Comparison of ENCODE assay signal across 8 cellular contexts in the genomic region with DNA sequence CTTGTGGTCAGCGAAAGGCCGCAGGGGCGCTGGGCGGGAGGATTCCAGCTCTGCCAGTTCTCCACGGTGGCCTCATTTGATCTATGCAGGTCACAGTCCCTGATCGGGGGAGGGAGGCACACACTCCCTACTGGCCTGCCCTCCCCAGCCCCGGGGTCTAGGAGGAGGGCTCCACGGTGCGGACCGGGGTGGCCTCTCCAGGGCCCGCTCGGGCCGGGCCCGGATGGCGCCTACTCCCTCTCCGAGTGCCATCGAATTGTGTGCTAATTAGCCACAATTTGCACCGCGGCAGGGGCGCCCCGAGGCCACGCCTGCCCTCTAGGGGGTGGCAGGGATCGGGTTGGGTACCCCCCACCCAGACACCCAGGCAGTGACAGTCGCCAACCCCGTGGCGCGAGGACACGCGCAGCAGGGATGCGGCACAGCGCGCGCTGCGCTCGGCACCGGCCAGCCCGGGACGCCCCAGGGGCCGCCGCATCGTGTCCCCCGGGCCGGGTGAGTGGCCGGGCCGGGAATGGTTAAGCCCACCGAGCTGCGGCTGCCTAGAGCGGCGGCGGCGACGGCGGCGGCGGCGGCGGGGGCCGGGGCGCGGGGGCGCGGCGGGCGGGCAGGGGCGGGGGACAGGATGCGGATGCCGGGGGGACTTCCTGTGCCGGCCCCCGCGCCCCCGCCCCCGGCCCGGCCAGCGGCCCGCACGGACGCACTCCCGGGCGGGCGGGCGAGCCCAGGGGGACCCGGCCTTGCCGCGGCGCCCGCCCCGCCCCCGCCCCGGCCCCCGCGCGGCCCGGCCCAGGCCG. TPM values are rescaled to one million over a fixed set of nuclear protein-coding genes. Genes with fewer than 3 reads are reported as not detected.
A peak's percentile ranks its signal among the peaks of the same experiment; 100 is the strongest.
DNase-seq lines count a peak whose midpoint lies in the region; ATAC-seq and TF ChIP-seq lines count a peak whose summit lies in the region.

Gene ZNF853, plus strand, starts transcription at position 670 of the 797 bp plus-strand sequence. CDS start 565 bp downstream, outside the sequence.

- H2BK20ac ChIP-seq in H9 (ENCODE audit: low read depth, low read length, poor library complexity, severe bottlenecking), result no peak within 1 kb of the TSS

- no peaks in the 10 kb centered on the region for H3K79me1 ChIP-seq in H9 (ENCODE audit: insufficient read depth, low read depth, low read length, poor library complexity, severe bottlenecking)
- H3K79me1 ChIP-seq in neuronal stem cell (ENCODE audit: low read depth, low read length), result peaks cover 8% of the 10 kb centered on the region

- no CpG with 5 or more reads among the region's 94 CpGs for WGBS in H9 (ENCODE audit: extremely low coverage, insufficient read length, low lambda C conversion rate)
- no CpG with 5 or more reads among the region's 94 CpGs for WGBS in neuronal stem cell (ENCODE audit: extremely low coverage in 2 of 2, insufficient read length in 2 of 2, insufficient replicate concordance in 1 of 2), 2 donors

- H2BK15ac ChIP-seq in H9 (ENCODE audit: low read depth, low read length) (no peak within 1 kb of the TSS), neuronal stem cell (ENCODE audit: low read length) (no peak within 1 kb of the TSS)

- peaks cover under 1 to 21% (median 13%) of the 10 kb centered on the region in 3 experiments; a peak in 6 of 7 replicates for H3K36me3 Mint-ChIP-seq in H9 (ENCODE audit: insufficient read depth in 1 of 3, low read depth in 3 of 3)
- H3K36me3 Mint-ChIP-seq in activated CD4-positive, alpha-beta memory T cell treated with anti-CD3 and anti-CD28 coated beads for 36 hours, result no peaks in the 10 kb centered on the region

- H2BK5ac ChIP-seq in H9 (ENCODE audit: insufficient read length, low read length), result no peak within 1 kb of the TSS
- peak within 1 kb of the TSS; percentile 93 for H2BK5ac ChIP-seq in neuronal stem cell (ENCODE audit: low read length)

- H3K4me3 ChIP-seq in fibroblast of villous mesenchyme (ENCODE audit: low read depth, low read length), result peak within 1 kb of the TSS; percentile 52
- H3K4me3 ChIP-seq in neuronal stem cell (ENCODE audit: low read length in 2 of 2), result peak within 1 kb of the TSS; percentile 93 to 95

- no peak for DNase-seq in H9
- no peak for DNase-seq in activated CD4-positive, alpha-beta memory T cell treated with anti-CD3 and anti-CD28 coated beads for 36 hours
- DNase-seq in fibroblast of villous mesenchyme (ENCODE audit: low read depth), result no peak
- DNase-seq in neuronal stem cell (ENCODE audit: low spot score), result peak; percentile 54
- no peak for DNase-seq in dedifferentiated amniotic fluid mesenchymal stem cell (ENCODE audit: extremely low spot score)

- H3K4me1 ChIP-seq in H9 (ENCODE audit: insufficient read depth, low read length), result peaks cover 5% of the 10 kb centered on the region
- H3K4me1 ChIP-seq in neuronal stem cell (ENCODE audit: control insufficient read depth in 2 of 2, insufficient read depth in 1 of 2, low read depth in 1 of 2, low read length in 2 of 2), result peaks cover 6 to 8% of the 10 kb centered on the region in 2 donors

- no peak within 1 kb of the TSS for H3K27ac ChIP-seq in H9 (ENCODE audit: insufficient read length, low read depth, low read length)
- peak within 1 kb of the TSS; percentile 72 for H3K27ac ChIP-seq in neuronal stem cell (replicated peaks; ENCODE audit: low read length)

- H3K27me3 ChIP-seq in H9 (ENCODE audit: insufficient read depth, low read length) (no peaks in the 10 kb centered on the region), neuronal stem cell (ENCODE audit: control insufficient read depth in 3 of 3, insufficient read depth in 3 of 3, low read depth in 1 of 3, low read length in 3 of 3) (no peaks in the 10 kb centered on the region)

- H2BK12ac ChIP-seq in H9 (ENCODE audit: insufficient read length, low read depth, low read length), result no peak within 1 kb of the TSS
- H2BK12ac ChIP-seq in neuronal stem cell (ENCODE audit: low read length), result peak within 1 kb of the TSS; percentile 84

- CTCF ChIA-PET in activated CD4-positive, alpha-beta memory T cell treated with anti-CD3 and anti-CD28 coated beads for 36 hours (lab: Charles Lee), result interaction anchor here (1.0 kb wide), 1 partner anchor 759 kb away, joined by 3 read pairs; no protein-coding TSS in a partner anchor

- ATAC-seq in GM21825 (IDR thresholded peaks at IDR 0.05; ENCODE audit: unreplicated experiment) (no peak), GM21367 (IDR thresholded peaks at IDR 0.05; ENCODE audit: unreplicated experiment) (no peak), GM18873 (IDR thresholded peaks at IDR 0.05; ENCODE audit: low FRiP score, unreplicated experiment) (no peak)

- no peaks in the 10 kb centered on the region for H3K79me2 ChIP-seq in H9 (ENCODE audit: insufficient read depth, low read length)

- no peaks in the 10 kb centered on the region; a peak in 1 of 5 replicates for H3K9me3 Mint-ChIP-seq in H9
- H3K9me3 Mint-ChIP-seq in activated CD4-positive, alpha-beta memory T cell treated with anti-CD3 and anti-CD28 coated beads for 36 hours, result no peaks in the 10 kb centered on the region

- H3K4ac ChIP-seq in H9 (ENCODE audit: low read depth, low read length) (no peak within 1 kb of the TSS), neuronal stem cell (ENCODE audit: low read length) (peak within 1 kb of the TSS; percentile 4)

- H3K14ac ChIP-seq in H9 (ENCODE audit: insufficient read depth, low read length) (no peak within 1 kb of the TSS; the same call in 1 of the 2 replicates), neuronal stem cell (ENCODE audit: low read length) (peak within 1 kb of the TSS; percentile 97)

- H2BK120ac ChIP-seq in H9 (ENCODE audit: low read depth, low read length, poor library complexity, severe bottlenecking), result no peak within 1 kb of the TSS
- H2BK120ac ChIP-seq in neuronal stem cell (ENCODE audit: low read depth, low read length), result peak within 1 kb of the TSS; percentile 72

- H4K8ac ChIP-seq in H9 (replicated peaks; ENCODE audit: insufficient read length, low read depth, low read length) (no peak within 1 kb of the TSS), neuronal stem cell (ENCODE audit: low read depth, low read length) (no peak within 1 kb of the TSS)

- H3K56ac ChIP-seq in H9 (ENCODE audit: insufficient read length, low read depth, low read length), result no peak within 1 kb of the TSS

- H2AK5ac ChIP-seq in H9 (ENCODE audit: insufficient read length, low read length), result no peak within 1 kb of the TSS
- H2AK5ac ChIP-seq in neuronal stem cell (ENCODE audit: low read depth, low read length), result peak within 1 kb of the TSS; percentile 86

- peaks cover 6 to 29% of the 10 kb centered on the region in 2 donors for H3K36me3 ChIP-seq in neuronal stem cell (replicated peaks in 1 of 2; ENCODE audit: control insufficient read depth in 2 of 2, insufficient read depth in 2 of 2, low read length in 2 of 2)

- no peaks in the 10 kb centered on the region; the same call in 1 of the 2 replicates for H3K27me3 Mint-ChIP-seq in H9 (ENCODE audit: low read depth)
- H3K27me3 Mint-ChIP-seq in activated CD4-positive, alpha-beta memory T cell treated with anti-CD3 and anti-CD28 coated beads for 36 hours, result peaks cover 15% of the 10 kb centered on the region

- no peaks in the 10 kb centered on the region for H3K9me3 ChIP-seq in H9 (ENCODE audit: control insufficient read depth, low read depth, low read length)
- H3K9me3 ChIP-seq in neuronal stem cell (replicated peaks in 1 of 2; ENCODE audit: control insufficient read depth in 2 of 2, insufficient read depth in 1 of 2, low read depth in 1 of 2, low read length in 2 of 2), result no peaks in the 10 kb centered on the region

- H3T11ph ChIP-seq in H9 (ENCODE audit: low read length), result no peak within 1 kb of the TSS

- H4K5ac ChIP-seq in H9 (ENCODE audit: insufficient read length, low read depth, low read length), result no peak within 1 kb of the TSS

- peaks cover 9 to 14% of the 10 kb centered on the region in 2 experiments for H3K4me1 Mint-ChIP-seq in H9
- peaks cover 13% of the 10 kb centered on the region for H3K4me1 Mint-ChIP-seq in activated CD4-positive, alpha-beta memory T cell treated with anti-CD3 and anti-CD28 coated beads for 36 hours (ENCODE audit: low read depth)

- H3K4me3 Mint-ChIP-seq in H9, result peak within 1 kb of the TSS; percentile 71 to 82
- H3K4me3 Mint-ChIP-seq in activated CD4-positive, alpha-beta memory T cell treated with anti-CD3 and anti-CD28 coated beads for 36 hours, result peak within 1 kb of the TSS; percentile 50

- H3K18ac ChIP-seq in H9 (ENCODE audit: insufficient read length, low read depth, low read length), result no peak within 1 kb of the TSS
- H3K18ac ChIP-seq in neuronal stem cell (ENCODE audit: low read length), result peak within 1 kb of the TSS; percentile 94

- TF ChIP-seq CTCF in H9 (conservative IDR thresholded peaks at IDR 0.05) (0 out of 3 replicates have a peak, but pooled peaks have one; percentile 17), fibroblast of villous mesenchyme (IDR thresholded peaks at IDR 0.05; ENCODE audit: insufficient read depth, low read depth, low read length) (no peak)

- H4K91ac ChIP-seq in H9 (ENCODE audit: insufficient read length, low read depth, low read length), result no peak within 1 kb of the TSS
- no peak within 1 kb of the TSS for H4K91ac ChIP-seq in neuronal stem cell (ENCODE audit: low read depth, low read length, poor library complexity)

- H2AFZ ChIP-seq in H9 (ENCODE audit: low read length) (no peak within 1 kb of the TSS), neuronal stem cell (ENCODE audit: low read length) (peak within 1 kb of the TSS; percentile 100)

- H3K27ac Mint-ChIP-seq in H9, result peak within 1 kb of the TSS in 2 of 3 experiments; percentile 30 to 57; a peak in 3 of 7 replicates
- no peak within 1 kb of the TSS for H3K27ac Mint-ChIP-seq in activated CD4-positive, alpha-beta memory T cell treated with anti-CD3 and anti-CD28 coated beads for 36 hours

- no peak within 1 kb of the TSS for H3K9ac ChIP-seq in H9 (ENCODE audit: extremely low read depth, insufficient read length, low read length)
- H3K9ac ChIP-seq in neuronal stem cell (ENCODE audit: low read depth, low read length, poor library complexity), result peak within 1 kb of the TSS; percentile 97

- no peak within 1 kb of the TSS for H3K23ac ChIP-seq in H9 (ENCODE audit: insufficient read length, low read depth, low read length)
- H3K23ac ChIP-seq in neuronal stem cell (ENCODE audit: low read depth, low read length, poor library complexity), result peak within 1 kb of the TSS; percentile 96

- POLR2A ChIA-PET in activated CD4-positive, alpha-beta memory T cell treated with anti-CD3 and anti-CD28 coated beads for 36 hours (lab: Charles Lee), result no interaction called here

- intact Hi-C loops in activated CD4-positive, alpha-beta memory T cell treated with anti-CD3 and anti-CD28 coated beads for 36 hours (cut with micrococcal nuclease), result no loop called here

- H3K4me2 ChIP-seq in H9 (ENCODE audit: insufficient read depth, insufficient read length, low read length) (peak within 1 kb of the TSS; percentile 83), neuronal stem cell (ENCODE audit: insufficient read depth, low read length, poor library complexity, severe bottlenecking) (peak within 1 kb of the TSS; percentile 95)

- H3K23me2 ChIP-seq in H9 (ENCODE audit: insufficient read length, low read depth, low read length, poor library complexity, severe bottlenecking), result peaks cover 11% of the 10 kb centered on the region

- H4K20me1 ChIP-seq in H9 (ENCODE audit: control insufficient read depth, insufficient read depth, insufficient read length), result no peaks in the 10 kb centered on the region

RNA-seq across cellular contexts. Expression of gene ZNF853, which starts in this region (rescaled TPM):
- 9.3 and 9.6 TPM in 2 replicates for total RNA-seq in H9 (2021)
- total RNA-seq in activated CD4-positive, alpha-beta memory T cell treated with anti-CD3 and anti-CD28 coated beads for 36 hours, result 1 to 10 TPM in 1 of 2 experiments, under 1 TPM in 1; 0.99 to 1.2 TPM
- total RNA-seq in fibroblast of villous mesenchyme, result under 0.01 and 0.32 TPM in 2 replicates
- polyA plus RNA-seq in neuronal stem cell (2013, experiment 1 of 2), result 5.3 TPM
- polyA plus RNA-seq in neuronal stem cell (2013, experiment 2 of 2), result 5.4 TPM
